ENCODE assay signal across 37 cellular contexts in genomic region chr21:30240661-30241060, GRCh38. TPM values are rescaled to one million over a fixed set of nuclear protein-coding genes. Genes with fewer than 3 reads are reported as not detected.
"Had no signal": no experiment of that assay in that cellular context is flagged by ENCODE, and none has a peak within 500 bp of the region (broad histone marks: within the 10 kb centered on the region; RNA-seq: fewer than 3 reads in every experiment).

No MANE protein-coding gene starts in this region.

- H3K4me1 Mint-ChIP-seq: activated CD4-positive, alpha-beta memory T cell treated with anti-CD3 and anti-CD28 coated beads, Interleukin-2, amount 10 ng/mL, durations not matched to agents 7 days and 5 days; activated CD8-positive, alpha-beta memory T cell treated with anti-CD3 and anti-CD28 coated beads, Interleukin-2, amount 10 ng/mL, durations not matched to agents 7 days and 5 days; activated naive CD4-positive, alpha-beta T cell treated with anti-CD3 and anti-CD28 coated beads, Interleukin-2, amount 10 ng/mL, durations not matched to agents 7 days and 5 days; activated naive CD8-positive, alpha-beta T cell treated with anti-CD3 and anti-CD28 coated beads, Interleukin-2, amount 50 U/mL, for 24 hours; IgD-negative memory B cell had no signal

- DNase-seq: activated CD4-positive, alpha-beta memory T cell treated with anti-CD3 and anti-CD28 coated beads, Interleukin-2, amount 10 ng/mL, durations not matched to agents 7 days and 5 days; activated CD4-positive, alpha-beta T cell treated with anti-CD3 and anti-CD28 coated beads for 1 hour; activated CD4-positive, alpha-beta T cell treated with anti-CD3 and anti-CD28 coated beads for 48 hours; activated CD4-positive, CD25-positive, alpha-beta regulatory T cell; activated CD8-positive, alpha-beta memory T cell treated with anti-CD3 and anti-CD28 coated beads for 24 hours; activated CD8-positive, alpha-beta memory T cell treated with anti-CD3 and anti-CD28 coated beads, Interleukin-2, amount 10 ng/mL, durations not matched to agents 7 days and 5 days; activated CD8-positive, alpha-beta memory T cell treated with anti-CD3 and anti-CD28 coated beads, Interleukin-2, amount 50 U/mL, for 48 hours; activated effector memory CD4-positive, alpha-beta T cell treated with Interleukin-2 at 50 U/mL for 16 hours; activated naive CD4-positive, alpha-beta T cell treated with anti-CD3 and anti-CD28 coated beads, Interleukin-2, amount 10 ng/mL, durations not matched to agents 7 days and 5 days; activated naive CD8-positive, alpha-beta T cell treated with anti-CD3 and anti-CD28 coated beads, Interleukin-2, amount 50 U/mL, for 24 hours; activated T-cell treated with anti-CD3 and anti-CD28 coated beads, Interleukin-2, amount 50 U/mL, for 48 hours; anterior cingulate cortex; caudate nucleus; Kasumi-1; KBM-7; NCI-H1092 treated with DMSO at 0.1 percent for 48 hours; NCI-H1417 treated with DMSO at 0.1 percent for 48 hours; NCI-H187 treated with DMSO at 0.1 percent for 48 hours; NCI-H2081; NCI-H2171 treated with DMSO at 0.1 percent for 48 hours; NCI-H2227 treated with DMSO at 0.1 percent for 48 hours; NCI-H446 treated with DMSO at 0.1 percent for 48 hours; NCI-H524; NCI-H748 treated with DMSO at 0.1 percent for 48 hours; NK-92 treated with Interleukin-12 subunit alpha and Interleukin-12 subunit beta, amount 100 ng/mL, for 24 hours; PC-3; Peyer's patch; T1000; WERI-Rb-1 had no signal

- H3K4me1 ChIP-seq: Peyer's patch had no signal

- H3K36me3 Mint-ChIP-seq: activated CD8-positive, alpha-beta memory T cell treated with anti-CD3 and anti-CD28 coated beads, Interleukin-2, amount 10 ng/mL, durations not matched to agents 7 days and 5 days; activated naive CD4-positive, alpha-beta T cell treated with anti-CD3 and anti-CD28 coated beads, Interleukin-2, amount 10 ng/mL, durations not matched to agents 7 days and 5 days; activated naive CD8-positive, alpha-beta T cell; brain; IgD-negative memory B cell had no signal

- ATAC-seq: activated CD8-positive, alpha-beta memory T cell treated with anti-CD3 and anti-CD28 coated beads, Interleukin-2, amount 10 ng/mL, durations not matched to agents 7 days and 5 days; activated naive CD8-positive, alpha-beta T cell treated with anti-CD3 and anti-CD28 coated beads, Interleukin-2, amount 50 U/mL, for 24 hours; PC-3; Right ventricle myocardium inferior had no signal

- H3K4me3 Mint-ChIP-seq: activated CD4-positive, alpha-beta memory T cell treated with anti-CD3 and anti-CD28 coated beads, Interleukin-2, amount 10 ng/mL, durations not matched to agents 7 days and 5 days; activated CD8-positive, alpha-beta memory T cell treated with anti-CD3 and anti-CD28 coated beads, Interleukin-2, amount 10 ng/mL, durations not matched to agents 7 days and 5 days; activated naive CD4-positive, alpha-beta T cell treated with anti-CD3 and anti-CD28 coated beads, Interleukin-2, amount 10 ng/mL, durations not matched to agents 7 days and 5 days; activated naive CD8-positive, alpha-beta T cell; activated naive CD8-positive, alpha-beta T cell treated with anti-CD3 and anti-CD28 coated beads, Interleukin-2, amount 50 U/mL, for 24 hours; brain; IgD-negative memory B cell had no signal

- H3K36me3 ChIP-seq: Peyer's patch, WERI-Rb-1 had no signal

- H3K27ac ChIP-seq: Peyer's patch, RWPE1, WERI-Rb-1 had no signal

- H3K27me3 Mint-ChIP-seq: activated CD4-positive, alpha-beta memory T cell treated with anti-CD3 and anti-CD28 coated beads, Interleukin-2, amount 10 ng/mL, durations not matched to agents 7 days and 5 days; activated CD8-positive, alpha-beta memory T cell treated with anti-CD3 and anti-CD28 coated beads, Interleukin-2, amount 10 ng/mL, durations not matched to agents 7 days and 5 days; activated naive CD4-positive, alpha-beta T cell treated with anti-CD3 and anti-CD28 coated beads, Interleukin-2, amount 10 ng/mL, durations not matched to agents 7 days and 5 days; activated naive CD8-positive, alpha-beta T cell treated with anti-CD3 and anti-CD28 coated beads, Interleukin-2, amount 50 U/mL, for 24 hours; IgD-negative memory B cell had no signal

- H3K4me3 ChIP-seq: Peyer's patch had no signal

- H3K27me3 ChIP-seq: Peyer's patch had no signal

- H3K27ac Mint-ChIP-seq: activated CD4-positive, alpha-beta memory T cell treated with anti-CD3 and anti-CD28 coated beads, Interleukin-2, amount 10 ng/mL, durations not matched to agents 7 days and 5 days; activated CD8-positive, alpha-beta memory T cell treated with anti-CD3 and anti-CD28 coated beads, Interleukin-2, amount 10 ng/mL, durations not matched to agents 7 days and 5 days; activated naive CD4-positive, alpha-beta T cell treated with anti-CD3 and anti-CD28 coated beads, Interleukin-2, amount 10 ng/mL, durations not matched to agents 7 days and 5 days; activated naive CD8-positive, alpha-beta T cell; activated naive CD8-positive, alpha-beta T cell treated with anti-CD3 and anti-CD28 coated beads, Interleukin-2, amount 50 U/mL, for 24 hours; brain; IgD-negative memory B cell had no signal

- H3K9me3 Mint-ChIP-seq: activated naive CD4-positive, alpha-beta T cell treated with anti-CD3 and anti-CD28 coated beads, Interleukin-2, amount 10 ng/mL, durations not matched to agents 7 days and 5 days; activated naive CD8-positive, alpha-beta T cell treated with anti-CD3 and anti-CD28 coated beads, Interleukin-2, amount 50 U/mL, for 24 hours; brain had no signal

RNA-seq across cellular contexts. Expression of gene CLDN8, which starts 24.8 kb away (rescaled TPM):
- total RNA-seq: activated CD4-positive, alpha-beta memory T cell treated with anti-CD3 and anti-CD28 coated beads, Interleukin-2, amount 10 ng/mL, durations not matched to agents 7 days and 5 days; activated CD8-positive, alpha-beta memory T cell treated with anti-CD3 and anti-CD28 coated beads, Interleukin-2, amount 10 ng/mL, durations not matched to agents 7 days and 5 days; Right ventricle myocardium inferior; T-helper 1 cell treated with Interleukin-12 subunit alpha and Interleukin-12 subunit beta and Interleukin-4 antibody, amounts not matched to agents 30 ng/mL and 1 ng/mL, for 36 hours; T-helper 2 cell treated with Interferon-gamma antibody and Interleukin-4, amounts not matched to agents 100 ng/mL and 5 ng/mL, for 36 hours had no signal
- polyA plus RNA-seq: IgD-negative memory B cell had no signal

RNA-seq across cellular contexts. Expression of gene KRTAP24-1, which starts 42.1 kb away (rescaled TPM):
- total RNA-seq: activated CD4-positive, alpha-beta memory T cell treated with anti-CD3 and anti-CD28 coated beads, Interleukin-2, amount 10 ng/mL, durations not matched to agents 7 days and 5 days; activated CD8-positive, alpha-beta memory T cell treated with anti-CD3 and anti-CD28 coated beads, Interleukin-2, amount 10 ng/mL, durations not matched to agents 7 days and 5 days; bronchial epithelial cell; PC-3; Peyer's patch; Right ventricle myocardium inferior; T-helper 1 cell treated with Interleukin-12 subunit alpha and Interleukin-12 subunit beta and Interleukin-4 antibody, amounts not matched to agents 30 ng/mL and 1 ng/mL, for 36 hours; T-helper 2 cell treated with Interferon-gamma antibody and Interleukin-4, amounts not matched to agents 100 ng/mL and 5 ng/mL, for 36 hours had no signal
- polyA plus RNA-seq: IgD-negative memory B cell had no signal

RNA-seq across cellular contexts. Expression of gene KRTAP25-1, which starts 48.7 kb away (rescaled TPM):
- total RNA-seq: activated CD4-positive, alpha-beta memory T cell treated with anti-CD3 and anti-CD28 coated beads, Interleukin-2, amount 10 ng/mL, durations not matched to agents 7 days and 5 days; activated CD8-positive, alpha-beta memory T cell treated with anti-CD3 and anti-CD28 coated beads, Interleukin-2, amount 10 ng/mL, durations not matched to agents 7 days and 5 days; bronchial epithelial cell; PC-3; Peyer's patch; Right ventricle myocardium inferior; T-helper 1 cell treated with Interleukin-12 subunit alpha and Interleukin-12 subunit beta and Interleukin-4 antibody, amounts not matched to agents 30 ng/mL and 1 ng/mL, for 36 hours; T-helper 2 cell treated with Interferon-gamma antibody and Interleukin-4, amounts not matched to agents 100 ng/mL and 5 ng/mL, for 36 hours had no signal
- polyA plus RNA-seq: IgD-negative memory B cell had no signal
